Comparison of ENCODE assay signal across 9 cellular contexts in genomic region chr3:23934253-23934652, GRCh38.
"Had no signal": no experiment of that assay in that cellular context is flagged by ENCODE, and none has a peak within 500 bp of the region (broad histone marks: within the 10 kb centered on the region; RNA-seq: fewer than 3 reads in every experiment).

No MANE protein-coding gene starts in this region.

- H3K4me3 ChIP-seq: GM23248, HAP-1 had no signal

- H3K4me2 ChIP-seq: KMS-11 had no signal

- H3K4me1 ChIP-seq: HAP-1 had no signal

- H2AFZ ChIP-seq: GM23248 had no signal

- ATAC-seq: HCT116 had no signal

- H3K9me3 ChIP-seq: HAP-1 had no signal

- H3K36me3 ChIP-seq: HAP-1 had no signal

- H3K27ac ChIP-seq: GM23248, HL-60, KMS-11 had no signal

- H3K9ac ChIP-seq: GM23248, KMS-11 had no signal

- DNase-seq: GM23248, GOT3, H7, IMR-90, KBM-7 had no signal
